26 cellular contexts compared by ENCODE assay signal in the genomic region with DNA sequence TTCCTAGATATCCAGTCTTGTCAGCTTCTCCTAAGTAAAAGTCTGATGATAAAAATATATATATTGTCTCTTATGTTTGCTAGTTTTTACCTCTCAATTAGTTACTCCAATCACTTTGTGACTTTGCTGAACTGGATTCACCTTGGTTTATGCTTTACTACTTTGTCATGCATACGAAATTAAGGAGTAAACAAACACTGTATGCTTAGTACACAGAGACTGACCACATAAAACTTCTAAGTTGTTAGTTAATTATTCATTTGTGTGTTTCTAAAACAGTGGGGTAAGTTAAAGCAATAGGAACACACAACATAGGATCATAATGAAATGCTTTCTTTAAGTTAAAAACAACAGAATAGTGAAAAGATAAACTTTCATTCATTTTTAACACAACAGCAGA.
DNase-seq lines count a peak whose midpoint lies in the region; ATAC-seq and TF ChIP-seq lines count a peak whose summit lies in the region.
"Had no signal": no experiment of that assay in that cellular context is flagged by ENCODE, and none has a peak within 500 bp of the region (broad histone marks: within the 10 kb centered on the region; RNA-seq: fewer than 3 reads in every experiment).

No MANE protein-coding gene starts in this region.

- no peak overlapping the region for H3K4me2 ChIP-seq in smooth muscle cell

- H3K4me1 ChIP-seq in smooth muscle cell (ENCODE audit: low read depth): no peaks in the 10 kb centered on the region
- H3K4me1 ChIP-seq: psoas muscle had no signal

- no peak for TF ChIP-seq POLR2A in GM18505 (IDR thresholded peaks at IDR 0.05; ENCODE audit: borderline replicate concordance, extremely low read depth, insufficient read depth, insufficient read length)

- no peak for TF ChIP-seq CTCF in smooth muscle cell (IDR thresholded peaks at IDR 0.05; ENCODE audit: borderline replicate concordance, insufficient read depth, poor library complexity, severe bottlenecking)

- no peaks in the 10 kb centered on the region for H3F3A ChIP-seq in smooth muscle cell (ENCODE audit: low read depth)

- ATAC-seq in GM18505 (IDR thresholded peaks at IDR 0.05; ENCODE audit: unreplicated experiment): peak; percentile 55
- ATAC-seq in GM19438 (IDR thresholded peaks at IDR 0.05; ENCODE audit: low read depth, unreplicated experiment): peak; percentile 92
- ATAC-seq in HG02973 (IDR thresholded peaks at IDR 0.05; ENCODE audit: unreplicated experiment): peak; percentile 60
- ATAC-seq in HG03457 (IDR thresholded peaks at IDR 0.05; ENCODE audit: unreplicated experiment): peak; percentile 75
- no peak for ATAC-seq in GM21737 (IDR thresholded peaks at IDR 0.05; ENCODE audit: unreplicated experiment)
- ATAC-seq: activated naive CD4-positive, alpha-beta T cell treated with anti-CD3 and anti-CD28 coated beads, Interleukin-2, amount 50 U/mL, for 72 hours; naive thymus-derived CD8-positive, alpha-beta T cell; PC-3; psoas muscle; stimulated activated naive CD8-positive, alpha-beta T cell treated with anti-CD3 and anti-CD28 coated beads, Interleukin-15, Interleukin-2, amounts not matched to agents 100 U/mL and 50 U/mL, for 24 hours had no signal

- H3K9me3 ChIP-seq in smooth muscle cell (replicated peaks; ENCODE audit: low read depth): no peaks in the 10 kb centered on the region
- H3K9me3 ChIP-seq: psoas muscle, thoracic aorta had no signal

- no peak overlapping the region for H2AFZ ChIP-seq in smooth muscle cell (ENCODE audit: low read depth)
- H2AFZ ChIP-seq: GM23248 had no signal

- no peak overlapping the region for H3K4me3 ChIP-seq in smooth muscle cell
- H3K4me3 ChIP-seq: GM23248, psoas muscle, thoracic aorta had no signal

- 90% methylated on average over 1 of the region's 1 CpG for WGBS in smooth muscle cell (ENCODE audit: low lambda C conversion rate)

- intact Hi-C loops in cardiac septum (cut with DNase I): no loop called here

- no peaks in the 10 kb centered on the region for H3K36me3 ChIP-seq in smooth muscle cell (ENCODE audit: low read depth)
- H3K36me3 ChIP-seq: thoracic aorta had no signal

- no peak overlapping the region for H3K27ac ChIP-seq in smooth muscle cell (ENCODE audit: low read depth)
- H3K27ac ChIP-seq: GM23248, psoas muscle, thoracic aorta had no signal

- DNase-seq in smooth muscle cell (lab: John Stamatoyannopoulos, UW; ENCODE audit: unreplicated experiment): no peak
- no peak for DNase-seq in EL
- no peak for DNase-seq in cardiac septum (ENCODE audit: low spot score)
- DNase-seq: activated CD4-positive, alpha-beta memory T cell treated with anti-CD3 and anti-CD28 coated beads, Interleukin-2, amount 10 ng/mL, durations not matched to agents 7 days and 5 days; activated CD4-positive, alpha-beta T cell treated with anti-CD3 and anti-CD28 coated beads for 1 hour; CD4-positive, CD25-positive, alpha-beta regulatory T cell; effector CD4-positive, alpha-beta T cell; GM23248; islet precursor cell; naive thymus-derived CD8-positive, alpha-beta T cell; NCI-H1105; NCI-H1930; NCI-H524; NK-92 treated with Interleukin-12 subunit alpha and Interleukin-12 subunit beta, amount 100 ng/mL, for 24 hours; occipital lobe; PC-3; psoas muscle; stimulated activated naive CD8-positive, alpha-beta T cell treated with anti-CD3 and anti-CD28 coated beads, Interleukin-15, Interleukin-2, amounts not matched to agents 100 U/mL and 50 U/mL, for 24 hours; T-helper 2 cell had no signal

- no peaks in the 10 kb centered on the region for H4K20me1 ChIP-seq in smooth muscle cell (ENCODE audit: low read depth)

- no peaks in the 10 kb centered on the region for H3K27me3 ChIP-seq in smooth muscle cell (ENCODE audit: low read depth)

- H3K79me2 ChIP-seq in smooth muscle cell (ENCODE audit: low read depth): no peaks in the 10 kb centered on the region

- H3K9ac ChIP-seq in smooth muscle cell (ENCODE audit: low read depth): no peak overlapping the region
- H3K9ac ChIP-seq: GM23248 had no signal
